ENCODE assay signal across 16 cellular contexts in the genomic region with DNA sequence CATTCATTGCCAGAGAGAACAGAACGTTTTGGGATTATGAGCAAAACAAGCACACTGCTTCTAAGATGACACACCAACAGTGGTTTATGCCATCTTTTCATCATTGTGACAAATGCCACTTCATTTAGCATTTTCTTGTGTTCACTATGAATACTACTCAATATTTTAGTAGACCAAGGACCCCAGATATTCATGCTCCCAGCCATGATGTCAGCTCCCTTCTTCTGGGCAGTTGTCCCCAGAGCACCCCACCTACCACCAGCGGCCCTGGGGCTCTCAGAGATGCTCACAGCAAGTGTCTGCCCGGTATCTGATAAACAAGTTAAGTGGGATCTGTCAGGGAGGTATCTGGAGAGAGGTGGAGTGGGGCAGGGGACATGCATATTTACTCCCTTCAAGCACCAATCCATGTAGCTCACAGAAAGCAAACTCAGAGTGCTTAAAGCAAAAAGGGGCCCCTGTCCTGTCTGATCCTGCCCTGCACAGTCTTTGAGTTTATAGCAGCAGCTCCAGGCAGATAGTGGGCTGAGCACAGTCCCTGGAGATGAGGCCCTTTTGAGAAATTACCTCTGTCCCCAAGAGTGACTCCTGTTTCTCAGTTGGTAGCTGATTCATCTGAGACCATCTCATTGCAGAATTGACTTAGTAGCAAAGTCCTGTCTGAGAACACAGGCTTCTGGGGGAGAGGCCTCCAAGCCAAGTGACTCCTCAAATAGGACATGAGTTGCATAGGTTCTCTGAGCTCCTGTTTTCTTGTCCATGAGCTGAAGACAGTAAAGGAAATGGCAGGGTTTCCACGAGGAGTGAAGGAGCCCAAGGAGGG.
DNase-seq lines count a peak whose midpoint lies in the region; ATAC-seq and TF ChIP-seq lines count a peak whose summit lies in the region.
"Had no signal": no experiment of that assay in that cellular context is flagged by ENCODE, and none has a peak within 500 bp of the region (broad histone marks: within the 10 kb centered on the region; RNA-seq: fewer than 3 reads in every experiment).

No MANE protein-coding gene starts in this region.

- ATAC-seq in GM19035 (IDR thresholded peaks at IDR 0.05; ENCODE audit: unreplicated experiment) (peak; percentile 37), HG03442 (IDR thresholded peaks at IDR 0.05; ENCODE audit: unreplicated experiment) (peak; percentile 38), HG03342 (IDR thresholded peaks at IDR 0.05; ENCODE audit: unreplicated experiment) (no peak), omental fat pad (ENCODE audit: low FRiP score) (no peak)

- peaks cover 18% of the 10 kb centered on the region for H3K4me1 Mint-ChIP-seq in chondrocyte (ENCODE audit: low read depth)

- TF ChIP-seq CTCF in omental fat pad (IDR thresholded peaks at IDR 0.05) (no peak), chondrocyte (IDR thresholded peaks at IDR 0.05) (no peak)

- no peak overlapping the region for H3K4me3 Mint-ChIP-seq in chondrocyte (ENCODE audit: unreplicated experiment)
- H3K4me3 Mint-ChIP-seq: dendritic cell treated with granulocyte-macrophage colony-stimulating factor and Interleukin-4, amounts not matched to agents 40 ng/mL and 50 ng/mL, for 4 days had no signal

- no peaks in the 10 kb centered on the region for H3K9me3 Mint-ChIP-seq in chondrocyte (ENCODE audit: low read depth)
- H3K9me3 Mint-ChIP-seq: dendritic cell treated with granulocyte-macrophage colony-stimulating factor and Interleukin-4, amounts not matched to agents 40 ng/mL and 50 ng/mL, for 4 days had no signal

- DNase-seq in EH (ENCODE audit: low read depth) (peak; percentile 15), islet precursor cell (peak; percentile 56), omental fat pad (ENCODE audit: low spot score) (no peak), OCI-M1 (lab: John Stamatoyannopoulos, UW) (no peak), chondrocyte (ENCODE audit: low spot score) (no peak)
- DNase-seq: DMS79, heart right ventricle, left cardiac atrium, NCI-H774, SHP77, T-helper 9 cell had no signal

- H3K27ac Mint-ChIP-seq in chondrocyte (ENCODE audit: unreplicated experiment), result no peak overlapping the region
- H3K27ac Mint-ChIP-seq: dendritic cell treated with granulocyte-macrophage colony-stimulating factor and Interleukin-4, amounts not matched to agents 40 ng/mL and 50 ng/mL, for 4 days; progenitor cell of endocrine pancreas had no signal

- no peaks in the 10 kb centered on the region for H3K27me3 Mint-ChIP-seq in chondrocyte (ENCODE audit: low read depth)
- H3K27me3 Mint-ChIP-seq: dendritic cell treated with granulocyte-macrophage colony-stimulating factor and Interleukin-4, amounts not matched to agents 40 ng/mL and 50 ng/mL, for 4 days; progenitor cell of endocrine pancreas had no signal

- no peaks in the 10 kb centered on the region for H3K36me3 Mint-ChIP-seq in chondrocyte (ENCODE audit: low read depth)

Comparison
In these comparisons a context has a peak if more than half of its experiments do, and no peak if none do; other contexts are left out.
1. DNase-seq: peak in EH (single experiment) and islet precursor cell (single experiment); none in omental fat pad (single experiment), OCI-M1 (single experiment) and chondrocyte (single experiment).
2. ATAC-seq: peak in GM19035 (single experiment) and HG03442 (single experiment); none in HG03342 (single experiment) and omental fat pad (single experiment).